1 cellular context compared by ENCODE assay signal in genomic region chrX:143340190-143340589, GRCh38.
TF ChIP-seq lines count a peak whose summit lies in the region.

No MANE protein-coding gene starts in this region.

TF ChIP-seq in SK-N-SH, 30 proteins besides CTCF, POLR2A, EP300 and RAD21 (continued from another document):
- TF ChIP-seq REST (IDR thresholded peaks at IDR 0.05; ENCODE audit: low read depth, low read length), result no peak
- TF ChIP-seq EZH2phosphoT487 (IDR thresholded peaks at IDR 0.05; ENCODE audit: borderline replicate concordance, low read depth), result no peak
- TF ChIP-seq USF2 (IDR thresholded peaks at IDR 0.05; ENCODE audit: borderline replicate concordance, low read depth, low read length), result no peak
- no peak for TF ChIP-seq NRF1 (IDR thresholded peaks at IDR 0.05; ENCODE audit: low read depth, low read length)
- no peak for TF ChIP-seq MXI1 (IDR thresholded peaks at IDR 0.05; ENCODE audit: low read depth, low read length)
- TF ChIP-seq JUND (IDR thresholded peaks at IDR 0.05), result no peak
